2 cellular contexts compared by ENCODE assay signal in the genomic region with DNA sequence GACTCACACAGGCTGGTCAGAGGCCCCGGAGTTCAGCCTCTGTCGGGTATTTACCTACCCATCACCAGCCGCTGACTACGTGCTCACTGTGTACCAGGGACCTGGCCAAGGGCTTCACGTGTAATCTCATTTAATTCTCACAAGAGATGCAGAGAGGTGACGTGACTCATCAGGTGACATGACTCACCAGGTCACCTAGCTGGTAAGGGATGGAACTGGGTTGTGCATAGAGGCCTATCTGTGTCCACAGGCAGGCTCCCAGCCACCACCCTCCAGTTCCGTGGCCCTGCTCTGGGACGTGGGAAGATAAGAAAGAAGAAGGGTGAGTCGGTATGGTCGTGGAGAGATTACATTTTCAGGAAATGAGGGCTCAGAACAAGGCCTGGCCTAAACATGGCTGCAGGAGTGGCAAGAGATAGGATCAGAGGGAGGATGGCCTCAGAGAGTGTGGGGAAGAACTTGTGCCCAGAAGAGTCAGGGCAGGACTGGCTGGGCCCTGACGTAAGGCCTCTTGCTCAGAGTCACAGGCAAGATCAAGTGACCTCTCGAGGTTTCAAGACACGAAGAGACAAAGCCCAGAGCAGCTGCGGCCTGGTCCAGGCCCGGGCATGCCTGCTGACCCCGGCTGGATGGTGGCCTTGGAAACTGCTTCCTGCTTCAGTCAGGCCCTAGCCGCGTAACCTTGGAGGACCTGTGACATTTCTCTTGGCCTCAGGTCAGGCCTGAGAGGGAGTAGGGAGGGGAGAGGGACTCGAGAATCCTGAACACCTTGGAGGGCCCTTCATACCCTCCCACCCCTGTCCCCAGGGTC.
TF ChIP-seq lines count a peak whose summit lies in the region.

No MANE protein-coding gene starts in this region.

TF ChIP-seq in K562, 482 proteins besides CTCF, POLR2A, EP300 and RAD21 (continued from another document and continues in another):
- TF ChIP-seq ETV1 (tag; conservative IDR thresholded peaks at IDR 0.05; ENCODE audit: low read depth) (peak; percentile 89), NFIC (IDR thresholded peaks at IDR 0.05) (peak; percentile 97), CBX8 (IDR thresholded peaks at IDR 0.05; ENCODE audit: borderline replicate concordance, extremely low read depth, low read depth, low read length, poor library complexity, severe bottlenecking) (no peak), BCOR (IDR thresholded peaks at IDR 0.05) (peak; percentile 95), ZNF232 (CRISPR knock-in tag; IDR thresholded peaks at IDR 0.05) (no peak), PTBP1 (IDR thresholded peaks at IDR 0.05; ENCODE audit: low read depth, low read length) (0 out of 2 replicates have a peak, but pooled peaks have one; percentile 66), HLTF (IDR thresholded peaks at IDR 0.05) (peak; percentile 97), SREBF2 (CRISPR knock-in tag; IDR thresholded peaks at IDR 0.05) (no peak), ZNF143 (CRISPR knock-in tag; IDR thresholded peaks at IDR 0.05) (peak; percentile 63), SMARCA4 (IDR thresholded peaks at IDR 0.05) (peak; percentile 100), PML (IDR thresholded peaks at IDR 0.05; ENCODE audit: low read length) (peak; percentile 98), ILF3 (IDR thresholded peaks at IDR 0.05; ENCODE audit: borderline replicate concordance) (no peak), HMG20A (CRISPR knock-in tag; conservative IDR thresholded peaks at IDR 0.05) (no peak), ZNF717 (CRISPR knock-in tag; IDR thresholded peaks at IDR 0.05) (no peak), FOSL1 (tag; conservative IDR thresholded peaks at IDR 0.05) (peak; percentile 100), YY1 (IDR thresholded peaks at IDR 0.05; ENCODE audit: borderline replicate concordance in 1 of 3, control insufficient read depth in 1 of 3, extremely low read depth in 1 of 3, insufficient read depth in 3 of 3, insufficient read length in 1 of 3, insufficient replicate concordance in 2 of 3, low read depth in 1 of 3, low read length in 2 of 3) (peak; percentile 57 to 96 (median 87)), ZNF583 (CRISPR knock-in tag; IDR thresholded peaks at IDR 0.05) (peak; percentile 99), ARNT (IDR thresholded peaks at IDR 0.05) (peak; percentile 97 to 99), PURB (CRISPR knock-in tag; IDR thresholded peaks at IDR 0.05; ENCODE audit: low read depth) (no peak), ZNF197 (CRISPR knock-in tag; IDR thresholded peaks at IDR 0.05; ENCODE audit: low read depth) (peak; percentile 99)
- TF ChIP-seq, protein P1, sequence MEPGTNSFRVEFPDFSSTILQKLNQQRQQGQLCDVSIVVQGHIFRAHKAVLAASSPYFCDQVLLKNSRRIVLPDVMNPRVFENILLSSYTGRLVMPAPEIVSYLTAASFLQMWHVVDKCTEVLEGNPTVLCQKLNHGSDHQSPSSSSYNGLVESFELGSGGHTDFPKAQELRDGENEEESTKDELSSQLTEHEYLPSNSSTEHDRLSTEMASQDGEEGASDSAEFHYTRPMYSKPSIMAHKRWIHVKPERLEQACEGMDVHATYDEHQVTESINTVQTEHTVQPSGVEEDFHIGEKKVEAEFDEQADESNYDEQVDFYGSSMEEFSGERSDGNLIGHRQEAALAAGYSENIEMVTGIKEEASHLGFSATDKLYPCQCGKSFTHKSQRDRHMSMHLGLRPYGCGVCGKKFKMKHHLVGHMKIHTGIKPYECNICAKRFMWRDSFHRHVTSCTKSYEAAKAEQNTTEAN (CRISPR knock-in tag; IDR thresholded peaks at IDR 0.05): 0 out of 2 replicates have a peak, but pooled peaks have one; percentile 67
- TF ChIP-seq, protein P2, sequence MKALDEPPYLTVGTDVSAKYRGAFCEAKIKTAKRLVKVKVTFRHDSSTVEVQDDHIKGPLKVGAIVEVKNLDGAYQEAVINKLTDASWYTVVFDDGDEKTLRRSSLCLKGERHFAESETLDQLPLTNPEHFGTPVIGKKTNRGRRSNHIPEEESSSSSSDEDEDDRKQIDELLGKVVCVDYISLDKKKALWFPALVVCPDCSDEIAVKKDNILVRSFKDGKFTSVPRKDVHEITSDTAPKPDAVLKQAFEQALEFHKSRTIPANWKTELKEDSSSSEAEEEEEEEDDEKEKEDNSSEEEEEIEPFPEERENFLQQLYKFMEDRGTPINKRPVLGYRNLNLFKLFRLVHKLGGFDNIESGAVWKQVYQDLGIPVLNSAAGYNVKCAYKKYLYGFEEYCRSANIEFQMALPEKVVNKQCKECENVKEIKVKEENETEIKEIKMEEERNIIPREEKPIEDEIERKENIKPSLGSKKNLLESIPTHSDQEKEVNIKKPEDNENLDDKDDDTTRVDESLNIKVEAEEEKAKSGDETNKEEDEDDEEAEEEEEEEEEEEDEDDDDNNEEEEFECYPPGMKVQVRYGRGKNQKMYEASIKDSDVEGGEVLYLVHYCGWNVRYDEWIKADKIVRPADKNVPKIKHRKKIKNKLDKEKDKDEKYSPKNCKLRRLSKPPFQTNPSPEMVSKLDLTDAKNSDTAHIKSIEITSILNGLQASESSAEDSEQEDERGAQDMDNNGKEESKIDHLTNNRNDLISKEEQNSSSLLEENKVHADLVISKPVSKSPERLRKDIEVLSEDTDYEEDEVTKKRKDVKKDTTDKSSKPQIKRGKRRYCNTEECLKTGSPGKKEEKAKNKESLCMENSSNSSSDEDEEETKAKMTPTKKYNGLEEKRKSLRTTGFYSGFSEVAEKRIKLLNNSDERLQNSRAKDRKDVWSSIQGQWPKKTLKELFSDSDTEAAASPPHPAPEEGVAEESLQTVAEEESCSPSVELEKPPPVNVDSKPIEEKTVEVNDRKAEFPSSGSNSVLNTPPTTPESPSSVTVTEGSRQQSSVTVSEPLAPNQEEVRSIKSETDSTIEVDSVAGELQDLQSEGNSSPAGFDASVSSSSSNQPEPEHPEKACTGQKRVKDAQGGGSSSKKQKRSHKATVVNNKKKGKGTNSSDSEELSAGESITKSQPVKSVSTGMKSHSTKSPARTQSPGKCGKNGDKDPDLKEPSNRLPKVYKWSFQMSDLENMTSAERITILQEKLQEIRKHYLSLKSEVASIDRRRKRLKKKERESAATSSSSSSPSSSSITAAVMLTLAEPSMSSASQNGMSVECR (CRISPR knock-in tag; IDR thresholded peaks at IDR 0.05): peak; percentile 90

TF ChIP-seq in HepG2, 621 proteins besides CTCF, POLR2A, EP300 and RAD21 (continued from another document and continues in another):
- TF ChIP-seq, protein P3, sequence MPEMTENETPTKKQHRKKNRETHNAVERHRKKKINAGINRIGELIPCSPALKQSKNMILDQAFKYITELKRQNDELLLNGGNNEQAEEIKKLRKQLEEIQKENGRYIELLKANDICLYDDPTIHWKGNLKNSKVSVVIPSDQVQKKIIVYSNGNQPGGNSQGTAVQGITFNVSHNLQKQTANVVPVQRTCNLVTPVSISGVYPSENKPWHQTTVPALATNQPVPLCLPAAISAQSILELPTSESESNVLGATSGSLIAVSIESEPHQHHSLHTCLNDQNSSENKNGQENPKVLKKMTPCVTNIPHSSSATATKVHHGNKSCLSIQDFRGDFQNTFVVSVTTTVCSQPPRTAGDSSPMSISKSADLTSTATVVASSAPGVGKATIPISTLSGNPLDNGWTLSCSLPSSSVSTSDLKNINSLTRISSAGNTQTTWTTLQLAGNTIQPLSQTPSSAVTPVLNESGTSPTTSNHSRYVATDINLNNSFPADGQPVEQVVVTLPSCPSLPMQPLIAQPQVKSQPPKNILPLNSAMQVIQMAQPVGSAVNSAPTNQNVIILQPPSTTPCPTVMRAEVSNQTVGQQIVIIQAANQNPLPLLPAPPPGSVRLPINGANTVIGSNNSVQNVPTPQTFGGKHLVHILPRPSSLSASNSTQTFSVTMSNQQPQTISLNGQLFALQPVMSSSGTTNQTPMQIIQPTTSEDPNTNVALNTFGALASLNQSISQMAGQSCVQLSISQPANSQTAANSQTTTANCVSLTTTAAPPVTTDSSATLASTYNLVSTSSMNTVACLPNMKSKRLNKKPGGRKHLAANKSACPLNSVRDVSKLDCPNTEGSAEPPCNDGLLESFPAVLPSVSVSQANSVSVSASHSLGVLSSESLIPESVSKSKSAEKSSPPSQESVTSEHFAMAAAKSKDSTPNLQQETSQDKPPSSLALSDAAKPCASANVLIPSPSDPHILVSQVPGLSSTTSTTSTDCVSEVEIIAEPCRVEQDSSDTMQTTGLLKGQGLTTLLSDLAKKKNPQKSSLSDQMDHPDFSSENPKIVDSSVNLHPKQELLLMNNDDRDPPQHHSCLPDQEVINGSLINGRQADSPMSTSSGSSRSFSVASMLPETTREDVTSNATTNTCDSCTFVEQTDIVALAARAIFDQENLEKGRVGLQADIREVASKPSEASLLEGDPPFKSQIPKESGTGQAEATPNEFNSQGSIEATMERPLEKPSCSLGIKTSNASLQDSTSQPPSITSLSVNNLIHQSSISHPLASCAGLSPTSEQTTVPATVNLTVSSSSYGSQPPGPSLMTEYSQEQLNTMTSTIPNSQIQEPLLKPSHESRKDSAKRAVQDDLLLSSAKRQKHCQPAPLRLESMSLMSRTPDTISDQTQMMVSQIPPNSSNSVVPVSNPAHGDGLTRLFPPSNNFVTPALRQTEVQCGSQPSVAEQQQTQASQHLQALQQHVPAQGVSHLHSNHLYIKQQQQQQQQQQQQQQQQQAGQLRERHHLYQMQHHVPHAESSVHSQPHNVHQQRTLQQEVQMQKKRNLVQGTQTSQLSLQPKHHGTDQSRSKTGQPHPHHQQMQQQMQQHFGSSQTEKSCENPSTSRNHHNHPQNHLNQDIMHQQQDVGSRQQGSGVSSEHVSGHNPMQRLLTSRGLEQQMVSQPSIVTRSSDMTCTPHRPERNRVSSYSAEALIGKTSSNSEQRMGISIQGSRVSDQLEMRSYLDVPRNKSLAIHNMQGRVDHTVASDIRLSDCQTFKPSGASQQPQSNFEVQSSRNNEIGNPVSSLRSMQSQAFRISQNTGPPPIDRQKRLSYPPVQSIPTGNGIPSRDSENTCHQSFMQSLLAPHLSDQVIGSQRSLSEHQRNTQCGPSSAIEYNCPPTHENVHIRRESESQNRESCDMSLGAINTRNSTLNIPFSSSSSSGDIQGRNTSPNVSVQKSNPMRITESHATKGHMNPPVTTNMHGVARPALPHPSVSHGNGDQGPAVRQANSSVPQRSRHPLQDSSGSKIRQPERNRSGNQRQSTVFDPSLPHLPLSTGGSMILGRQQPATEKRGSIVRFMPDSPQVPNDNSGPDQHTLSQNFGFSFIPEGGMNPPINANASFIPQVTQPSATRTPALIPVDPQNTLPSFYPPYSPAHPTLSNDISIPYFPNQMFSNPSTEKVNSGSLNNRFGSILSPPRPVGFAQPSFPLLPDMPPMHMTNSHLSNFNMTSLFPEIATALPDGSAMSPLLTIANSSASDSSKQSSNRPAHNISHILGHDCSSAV (CRISPR knock-in tag; IDR thresholded peaks at IDR 0.05; ENCODE audit: borderline replicate concordance): no peak
- TF ChIP-seq IKZF4 (CRISPR knock-in tag; IDR thresholded peaks at IDR 0.05; ENCODE audit: borderline replicate concordance, low read depth, not compliant biosample characterization): no peak
- no peak for TF ChIP-seq ZNF274 (CRISPR knock-in tag; IDR thresholded peaks at IDR 0.05)
- peak; percentile 12; the same call in 1 of the 2 replicates for TF ChIP-seq HNF4A (CRISPR knock-in tag; IDR thresholded peaks at IDR 0.05)
- peak; percentile 79 for TF ChIP-seq RCOR2 (CRISPR knock-in tag; IDR thresholded peaks at IDR 0.05)
- no peak for TF ChIP-seq HCFC1 (IDR thresholded peaks at IDR 0.05; ENCODE audit: low read depth, low read length)
- no peak for TF ChIP-seq SCMH1 (CRISPR knock-in tag; IDR thresholded peaks at IDR 0.05; ENCODE audit: borderline replicate concordance)
- TF ChIP-seq ZBTB1 (CRISPR knock-in tag; IDR thresholded peaks at IDR 0.05; ENCODE audit: borderline replicate concordance): no peak
- peak; percentile 4; the same call in 1 of the 2 replicates for TF ChIP-seq STAG1 (CRISPR knock-in tag; IDR thresholded peaks at IDR 0.05)
- TF ChIP-seq ZSCAN9 (CRISPR knock-in tag; IDR thresholded peaks at IDR 0.05; ENCODE audit: borderline replicate concordance): no peak
- peak; percentile 62; the same call in 1 of the 2 replicates for TF ChIP-seq PAWR (CRISPR knock-in tag; IDR thresholded peaks at IDR 0.05; ENCODE audit: borderline replicate concordance)
- TF ChIP-seq, protein P4, sequence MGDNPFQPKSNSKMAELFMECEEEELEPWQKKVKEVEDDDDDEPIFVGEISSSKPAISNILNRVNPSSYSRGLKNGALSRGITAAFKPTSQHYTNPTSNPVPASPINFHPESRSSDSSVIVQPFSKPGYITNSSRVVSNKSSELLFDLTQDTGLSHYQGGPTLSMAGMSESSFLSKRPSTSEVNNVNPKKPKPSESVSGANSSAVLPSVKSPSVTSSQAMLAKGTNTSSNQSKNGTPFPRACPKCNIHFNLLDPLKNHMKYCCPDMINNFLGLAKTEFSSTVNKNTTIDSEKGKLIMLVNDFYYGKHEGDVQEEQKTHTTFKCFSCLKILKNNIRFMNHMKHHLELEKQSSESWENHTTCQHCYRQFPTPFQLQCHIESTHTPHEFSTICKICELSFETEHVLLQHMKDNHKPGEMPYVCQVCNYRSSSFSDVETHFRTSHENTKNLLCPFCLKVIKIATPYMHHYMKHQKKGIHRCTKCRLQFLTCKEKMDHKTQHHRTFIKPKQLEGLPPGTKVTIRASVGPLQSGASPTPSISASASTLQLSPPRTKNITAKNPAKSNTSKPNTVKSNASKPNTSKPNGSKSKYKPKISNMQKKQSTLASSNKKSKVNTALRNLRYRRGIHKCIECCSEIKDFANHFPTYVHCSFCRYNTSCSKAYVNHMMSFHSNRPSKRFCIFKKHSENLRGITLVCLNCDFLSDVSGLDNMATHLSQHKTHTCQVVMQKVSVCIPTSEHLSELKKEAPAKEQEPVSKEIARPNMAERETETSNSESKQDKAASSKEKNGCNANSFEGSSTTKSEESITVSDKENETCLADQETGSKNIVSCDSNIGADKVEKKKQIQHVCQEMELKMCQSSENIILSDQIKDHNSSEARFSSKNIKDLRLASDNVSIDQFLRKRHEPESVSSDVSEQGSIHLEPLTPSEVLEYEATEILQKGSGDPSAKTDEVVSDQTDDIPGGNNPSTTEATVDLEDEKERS (CRISPR knock-in tag; IDR thresholded peaks at IDR 0.05): peak; percentile 89
- TF ChIP-seq, protein P5, sequence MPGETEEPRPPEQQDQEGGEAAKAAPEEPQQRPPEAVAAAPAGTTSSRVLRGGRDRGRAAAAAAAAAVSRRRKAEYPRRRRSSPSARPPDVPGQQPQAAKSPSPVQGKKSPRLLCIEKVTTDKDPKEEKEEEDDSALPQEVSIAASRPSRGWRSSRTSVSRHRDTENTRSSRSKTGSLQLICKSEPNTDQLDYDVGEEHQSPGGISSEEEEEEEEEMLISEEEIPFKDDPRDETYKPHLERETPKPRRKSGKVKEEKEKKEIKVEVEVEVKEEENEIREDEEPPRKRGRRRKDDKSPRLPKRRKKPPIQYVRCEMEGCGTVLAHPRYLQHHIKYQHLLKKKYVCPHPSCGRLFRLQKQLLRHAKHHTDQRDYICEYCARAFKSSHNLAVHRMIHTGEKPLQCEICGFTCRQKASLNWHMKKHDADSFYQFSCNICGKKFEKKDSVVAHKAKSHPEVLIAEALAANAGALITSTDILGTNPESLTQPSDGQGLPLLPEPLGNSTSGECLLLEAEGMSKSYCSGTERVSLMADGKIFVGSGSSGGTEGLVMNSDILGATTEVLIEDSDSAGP (CRISPR knock-in tag; IDR thresholded peaks at IDR 0.05; ENCODE audit: borderline replicate concordance): peak; percentile 19; the same call in 1 of the 2 replicates
